27 cellular contexts compared by ENCODE assay signal in the genomic region with DNA sequence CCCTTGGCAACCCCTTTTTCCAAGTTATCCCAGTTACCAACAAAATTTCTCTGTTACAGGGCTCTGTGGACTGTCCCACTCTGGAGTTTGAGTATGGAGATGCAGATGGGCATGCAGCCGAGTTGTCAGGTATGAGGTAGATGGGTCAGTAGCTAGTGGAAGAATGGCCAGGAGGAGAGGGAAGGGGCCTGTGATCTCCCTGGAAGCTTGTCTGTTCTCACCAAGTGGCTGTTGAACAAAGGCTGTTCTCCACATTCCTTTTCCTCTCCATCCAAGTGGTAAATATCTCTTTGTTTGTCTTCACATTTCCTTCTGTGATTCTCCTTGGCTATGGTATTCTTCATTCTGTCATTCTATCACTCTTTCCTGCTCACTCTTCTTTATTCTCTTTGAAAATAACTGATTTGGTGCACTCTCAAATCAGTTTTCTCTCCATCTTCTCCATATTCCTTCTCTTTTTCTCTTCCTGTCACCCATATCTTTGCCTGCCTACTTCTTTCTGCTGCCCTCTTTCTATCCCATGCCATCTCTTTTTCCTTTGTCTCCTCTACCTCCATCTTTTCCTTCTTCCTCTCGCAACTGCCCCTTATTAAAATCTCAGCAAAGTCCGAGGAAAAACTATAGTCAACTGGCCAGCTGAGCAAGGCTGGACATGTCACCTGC. TPM values are rescaled to one million over a fixed set of nuclear protein-coding genes. Genes with fewer than 3 reads are reported as not detected.
DNase-seq lines count a peak whose midpoint lies in the region; ATAC-seq, FAIRE-seq and TF ChIP-seq lines count a peak whose summit lies in the region.
"Had no signal": no experiment of that assay in that cellular context is flagged by ENCODE, and none has a peak within 500 bp of the region (broad histone marks: within the 10 kb centered on the region; RNA-seq: fewer than 3 reads in every experiment).

No MANE protein-coding gene starts in this region.

- peak overlapping the region; percentile 73 for H3K27ac Mint-ChIP-seq in activated CD4-positive, alpha-beta T cell treated with anti-CD3 and anti-CD28 coated beads, Interleukin-2, amount 10 ng/mL, durations not matched to agents 24 days and 14 days
- H3K27ac Mint-ChIP-seq in activated CD4-positive, alpha-beta T cell treated with anti-CD3 and anti-CD28 coated beads, Interleukin-2, amount 10 ng/mL, durations not matched to agents 7 days and 5 days, result no peak overlapping the region
- peak overlapping the region; percentile 56 for H3K27ac Mint-ChIP-seq in T-helper 17 cell
- H3K27ac Mint-ChIP-seq: CD8-positive, alpha-beta T cell; effector memory CD8-positive, alpha-beta T cell had no signal

- H3K4me3 ChIP-seq in A549, result no peak overlapping the region
- H3K4me3 ChIP-seq: GM12878, pancreas, testis had no signal

- WGBS in A549 (ENCODE audit: missing lambda C conversion rate), result 94% methylated on average over 3 of the region's 3 CpGs

- H3K4me2 ChIP-seq in A549, result peak overlapping the region; percentile 73; the same call in 2 of the 3 replicates
- H3K4me2 ChIP-seq: SK-N-SH had no signal

- peaks cover 70% of the 10 kb centered on the region for H3K36me3 Mint-ChIP-seq in activated CD4-positive, alpha-beta T cell treated with anti-CD3 and anti-CD28 coated beads, Interleukin-2, amount 10 ng/mL, durations not matched to agents 24 days and 14 days (ENCODE audit: low read depth)
- H3K36me3 Mint-ChIP-seq in activated CD4-positive, alpha-beta T cell treated with anti-CD3 and anti-CD28 coated beads, Interleukin-2, amount 10 ng/mL, durations not matched to agents 7 days and 5 days (ENCODE audit: low read depth), result peaks cover 18% of the 10 kb centered on the region
- peaks cover 6% of the 10 kb centered on the region for H3K36me3 Mint-ChIP-seq in T-helper 17 cell (ENCODE audit: low read depth)
- H3K36me3 Mint-ChIP-seq: CD8-positive, alpha-beta T cell had no signal

- no peak for DNase-seq in activated CD4-positive, alpha-beta T cell treated with anti-CD3 and anti-CD28 coated beads, Interleukin-2, amount 10 ng/mL, durations not matched to agents 24 days and 14 days
- no peak for DNase-seq in activated CD4-positive, alpha-beta T cell treated with anti-CD3 and anti-CD28 coated beads, Interleukin-2, amount 10 ng/mL, durations not matched to agents 7 days and 5 days
- DNase-seq in A549 (ENCODE audit: low read depth in 1 of 2, low spot score in 1 of 2) (no peak), T-helper 17 cell (no peak), epithelial cell of prostate (ENCODE audit: low read depth, low spot score) (no peak), DMS153 (lab: John Stamatoyannopoulos, UW) (no peak), NCI-H345 treated with DMSO at 0.1 percent for 48 hours (lab: John Stamatoyannopoulos, UW; ENCODE audit: unreplicated experiment) (no peak)
- DNase-seq: activated CD4-positive, CD25-positive, alpha-beta regulatory T cell treated with anti-CD3 and anti-CD28 coated beads, Interleukin-2, amount 50 U/mL, for 72 hours; CD8-positive, alpha-beta T cell; central memory CD4-positive, alpha-beta T cell; cortex of kidney; DMS 273 treated with DMSO at 0.1 percent for 48 hours; effector memory CD8-positive, alpha-beta T cell; glutamatergic neuron; KBM-7; NCI-H1105 treated with DMSO at 0.1 percent for 48 hours; NCI-H1930; NCI-H2171 treated with DMSO at 0.1 percent for 48 hours; NCI-H510A treated with DMSO at 0.1 percent for 48 hours; pancreas; SK-N-SH; small intestine; stimulated activated naive CD4-positive, alpha-beta T cell; testis had no signal

- no peak for TF ChIP-seq POLR2A in A549 (IDR thresholded peaks at IDR 0.05; ENCODE audit: low read length)

- H3K4me3 Mint-ChIP-seq in activated CD4-positive, alpha-beta T cell treated with anti-CD3 and anti-CD28 coated beads, Interleukin-2, amount 10 ng/mL, durations not matched to agents 24 days and 14 days, result peak overlapping the region; percentile 22
- H3K4me3 Mint-ChIP-seq in activated CD4-positive, alpha-beta T cell treated with anti-CD3 and anti-CD28 coated beads, Interleukin-2, amount 10 ng/mL, durations not matched to agents 7 days and 5 days, result no peak overlapping the region
- H3K4me3 Mint-ChIP-seq in T-helper 17 cell, result no peak overlapping the region
- H3K4me3 Mint-ChIP-seq: CD8-positive, alpha-beta T cell; effector memory CD8-positive, alpha-beta T cell had no signal

- peak overlapping the region; percentile 48 to 75 for H3K27ac ChIP-seq in A549
- H3K27ac ChIP-seq in epithelial cell of prostate, result peak overlapping the region; percentile 94
- H3K27ac ChIP-seq: pancreas, testis had no signal

- no peak for TF ChIP-seq CTCF in A549 (IDR thresholded peaks at IDR 0.05)

- peaks cover 22% of the 10 kb centered on the region for H3K4me1 ChIP-seq in A549
- H3K4me1 ChIP-seq: testis had no signal

- intact Hi-C loops in activated CD4-positive, alpha-beta T cell treated with anti-CD3 and anti-CD28 coated beads, Interleukin-2, amount 10 ng/mL, durations not matched to agents 24 days and 14 days (cut with micrococcal nuclease), result loop anchor here (1.0 to 10.0 kb wide), 8 partner anchors 33 to 1585 kb away; a partner anchor contains a TSS

- no peaks in the 10 kb centered on the region for H3K27me3 Mint-ChIP-seq in activated CD4-positive, alpha-beta T cell treated with anti-CD3 and anti-CD28 coated beads, Interleukin-2, amount 10 ng/mL, durations not matched to agents 24 days and 14 days
- no peaks in the 10 kb centered on the region for H3K27me3 Mint-ChIP-seq in activated CD4-positive, alpha-beta T cell treated with anti-CD3 and anti-CD28 coated beads, Interleukin-2, amount 10 ng/mL, durations not matched to agents 7 days and 5 days
- H3K27me3 Mint-ChIP-seq in T-helper 17 cell, result peaks cover 34% of the 10 kb centered on the region

- POLR2A ChIA-PET in activated CD4-positive, alpha-beta T cell treated with anti-CD3 and anti-CD28 coated beads, Interleukin-2, amount 10 ng/mL, durations not matched to agents 7 days and 5 days (lab: Charles Lee), result no interaction called here
- POLR2A ChIA-PET in A549 (lab: Yijun Ruan, JAX), result no interaction called here

- no peak for FAIRE-seq in A549 (lab: Jason Lieb, UNC)
- FAIRE-seq: GM12878, H1, pancreas, small intestine had no signal

- TF ChIP-seq RAD21 in A549 (conservative IDR thresholded peaks at IDR 0.05 in 1 of 2, IDR thresholded peaks at IDR 0.05 in 1 of 2), result no peak

- H3K9me3 ChIP-seq in A549, result no peaks in the 10 kb centered on the region
- H3K9me3 ChIP-seq in T-helper 17 cell (ENCODE audit: control insufficient read depth, low read length, poor library complexity, severe bottlenecking), result no peaks in the 10 kb centered on the region
- H3K9me3 ChIP-seq: pancreas, SK-N-SH, testis had no signal

- peaks cover 43% of the 10 kb centered on the region for H3K4me1 Mint-ChIP-seq in activated CD4-positive, alpha-beta T cell treated with anti-CD3 and anti-CD28 coated beads, Interleukin-2, amount 10 ng/mL, durations not matched to agents 24 days and 14 days
- H3K4me1 Mint-ChIP-seq in activated CD4-positive, alpha-beta T cell treated with anti-CD3 and anti-CD28 coated beads, Interleukin-2, amount 10 ng/mL, durations not matched to agents 7 days and 5 days, result peaks cover 32% of the 10 kb centered on the region
- peaks cover 2% of the 10 kb centered on the region for H3K4me1 Mint-ChIP-seq in T-helper 17 cell

- peaks cover 7% of the 10 kb centered on the region for H3K9me3 Mint-ChIP-seq in activated CD4-positive, alpha-beta T cell treated with anti-CD3 and anti-CD28 coated beads, Interleukin-2, amount 10 ng/mL, durations not matched to agents 24 days and 14 days
- no peaks in the 10 kb centered on the region for H3K9me3 Mint-ChIP-seq in activated CD4-positive, alpha-beta T cell treated with anti-CD3 and anti-CD28 coated beads, Interleukin-2, amount 10 ng/mL, durations not matched to agents 7 days and 5 days
- H3K9me3 Mint-ChIP-seq: CD8-positive, alpha-beta T cell; effector memory CD8-positive, alpha-beta T cell had no signal

- CTCF ChIA-PET in activated CD4-positive, alpha-beta T cell treated with anti-CD3 and anti-CD28 coated beads, Interleukin-2, amount 10 ng/mL, durations not matched to agents 7 days and 5 days (lab: Charles Lee), result interaction anchor here (0.6 to 2.6 kb wide), 7 partner anchors 10 to 72 kb away, joined by 3 to 18 read pairs (median 4); no protein-coding TSS in a partner anchor
- CTCF ChIA-PET in A549 (lab: Yijun Ruan, JAX), result interaction anchor here (0.9 to 3.6 kb wide), 8 partner anchors 13 to 222 kb away, joined by 3 to 11 read pairs (median 6); no protein-coding TSS in a partner anchor

- TF ChIP-seq EP300 in A549 (IDR thresholded peaks at IDR 0.05), result no peak

- ATAC-seq in A549 (no peak), T-helper 17 cell (no peak), HG03520 (IDR thresholded peaks at IDR 0.05; ENCODE audit: unreplicated experiment) (no peak)
- ATAC-seq: CD8-positive, alpha-beta T cell; effector memory CD8-positive, alpha-beta T cell; GM12878; pancreas had no signal

TF ChIP-seq in A549, 52 proteins besides CTCF, POLR2A, EP300 and RAD21 (continues in another document):
- TF ChIP-seq ZC3H11A (IDR thresholded peaks at IDR 0.05) (no peak), CEBPB (IDR thresholded peaks at IDR 0.05) (no peak), FOSL2 (IDR thresholded peaks at IDR 0.05) (no peak), FOSL2 (CRISPR knock-in tag; IDR thresholded peaks at IDR 0.05) (no peak), FOSB (CRISPR knock-in tag; IDR thresholded peaks at IDR 0.05) (no peak), EHMT2 (IDR thresholded peaks at IDR 0.05; ENCODE audit: low read depth) (no peak)
- TF ChIP-seq, protein P1, sequence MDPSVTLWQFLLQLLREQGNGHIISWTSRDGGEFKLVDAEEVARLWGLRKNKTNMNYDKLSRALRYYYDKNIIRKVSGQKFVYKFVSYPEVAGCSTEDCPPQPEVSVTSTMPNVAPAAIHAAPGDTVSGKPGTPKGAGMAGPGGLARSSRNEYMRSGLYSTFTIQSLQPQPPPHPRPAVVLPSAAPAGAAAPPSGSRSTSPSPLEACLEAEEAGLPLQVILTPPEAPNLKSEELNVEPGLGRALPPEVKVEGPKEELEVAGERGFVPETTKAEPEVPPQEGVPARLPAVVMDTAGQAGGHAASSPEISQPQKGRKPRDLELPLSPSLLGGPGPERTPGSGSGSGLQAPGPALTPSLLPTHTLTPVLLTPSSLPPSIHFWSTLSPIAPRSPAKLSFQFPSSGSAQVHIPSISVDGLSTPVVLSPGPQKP (IDR thresholded peaks at IDR 0.05; ENCODE audit: low read depth, low read length), result no peak

RNA-seq across cellular contexts. Expression of a gene that starts 5.9 kb away (rescaled TPM):
- 86.6 and 89.6 TPM in 2 replicates for total RNA-seq in activated CD4-positive, alpha-beta T cell treated with anti-CD3 and anti-CD28 coated beads, Interleukin-2, amount 10 ng/mL, durations not matched to agents 24 days and 14 days
- 10 to 100 TPM; 10.7 to 12.1 TPM for total RNA-seq in activated CD4-positive, alpha-beta T cell treated with anti-CD3 and anti-CD28 coated beads, Interleukin-2, amount 10 ng/mL, durations not matched to agents 7 days and 5 days
- 4.9 and 6.5 TPM in 2 replicates for polyA plus RNA-seq in A549 (2011; rRNA removed)
- polyA plus RNA-seq in A549 (2012; cell fraction: cytosol; rRNA removed), result 3.0 and 3.9 TPM in 2 replicates
- polyA plus RNA-seq in A549 (2012; cell fraction: nucleus; rRNA removed), result 8.0 and 8.9 TPM in 2 replicates
- polyA plus RNA-seq in A549 (2017; fragmentation: RNase III; extraction: RNeasy Plus Mini Kit Qiagen cat#74134 plus additional on column Dnase treatment), result 4.7 to 7.2 TPM (median 5.7 TPM) in 3 replicates
- polyA minus RNA-seq in A549 (2011; rRNA and poly(A)+ RNA removed), result 4.6 and 5.1 TPM in 2 replicates
- total RNA-seq in T-helper 17 cell, result 1 to 10 TPM in 1 of 2 donors, under 1 TPM in 1; 0.67 to 2.1 TPM
